ENCODE assay signal across 1 cellular context in the genomic region with DNA sequence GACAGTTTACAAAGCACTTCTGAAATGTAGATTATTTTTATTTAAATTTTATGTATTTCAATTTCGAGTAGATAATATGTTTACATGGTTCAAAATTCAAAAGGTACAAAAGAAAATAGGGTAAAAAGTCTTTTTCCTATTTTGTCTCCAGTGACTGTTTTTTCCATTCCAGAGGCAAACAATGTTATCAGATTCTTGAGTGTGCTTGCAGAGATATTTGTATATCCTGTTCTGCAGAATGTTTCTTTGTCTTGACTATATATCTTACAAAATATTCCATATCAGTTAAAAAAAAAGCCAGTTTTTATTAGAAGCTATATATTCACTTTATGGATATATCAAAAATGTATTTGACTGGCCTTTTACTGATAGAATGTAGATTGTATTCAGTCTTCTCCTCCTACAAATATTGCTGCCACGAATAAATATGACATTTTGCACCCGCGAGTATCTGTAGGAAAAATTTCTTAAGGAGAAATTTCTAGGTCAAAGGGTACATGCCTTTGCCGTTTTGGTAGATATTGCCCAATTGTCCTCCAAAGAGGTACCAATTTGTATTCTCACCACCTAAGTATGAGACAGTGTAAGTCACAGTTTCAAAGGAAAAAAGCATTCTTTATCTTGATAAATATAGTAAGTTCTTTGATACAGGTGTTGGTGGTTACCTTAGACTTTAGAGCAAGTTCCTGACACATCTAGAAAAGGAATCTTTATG.
TF ChIP-seq lines count a peak whose summit lies in the region.

No MANE protein-coding gene starts in this region.

TF ChIP-seq in endothelial cell of umbilical vein, 7 proteins besides CTCF, POLR2A, EP300 and RAD21:
- TF ChIP-seq POLR2AphosphoS5 (IDR thresholded peaks at IDR 0.05; ENCODE audit: insufficient read depth, low read depth, low read length) (no peak), GATA2 (IDR thresholded peaks at IDR 0.05; ENCODE audit: insufficient read depth, insufficient read length, low read depth, low read length) (no peak), MYC (IDR thresholded peaks at IDR 0.05; ENCODE audit: low read depth, low read length) (no peak), FOS (IDR thresholded peaks at IDR 0.05; ENCODE audit: borderline replicate concordance, insufficient read depth, low read length) (no peak), EZH2 (IDR thresholded peaks at IDR 0.05; ENCODE audit: borderline replicate concordance, low read depth, low read length, severe bottlenecking) (no peak), JUN (IDR thresholded peaks at IDR 0.05; ENCODE audit: borderline replicate concordance, insufficient read depth, insufficient read length, low read depth) (no peak)
- TF ChIP-seq, protein P1, sequence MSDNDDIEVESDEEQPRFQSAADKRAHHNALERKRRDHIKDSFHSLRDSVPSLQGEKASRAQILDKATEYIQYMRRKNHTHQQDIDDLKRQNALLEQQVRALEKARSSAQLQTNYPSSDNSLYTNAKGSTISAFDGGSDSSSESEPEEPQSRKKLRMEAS (IDR thresholded peaks at IDR 0.05; ENCODE audit: insufficient read depth, insufficient read length), result no peak
